ENCODE assay signal across 29 cellular contexts in genomic region chr5:95967236-95967635, GRCh38. TPM values are rescaled to one million over a fixed set of nuclear protein-coding genes. Genes with fewer than 3 reads are reported as not detected.
DNase-seq lines count a peak whose midpoint lies in the region; ATAC-seq, FAIRE-seq and TF ChIP-seq lines count a peak whose summit lies in the region.
"Had no signal": no experiment of that assay in that cellular context is flagged by ENCODE, and none has a peak within 500 bp of the region (broad histone marks: within the 10 kb centered on the region; RNA-seq: fewer than 3 reads in every experiment).

No MANE protein-coding gene starts in this region.

- H3K9ac ChIP-seq in mesendoderm (ENCODE audit: low read length), result no peak overlapping the region
- H3K9ac ChIP-seq: BLaER1; BLaER1 treated with 17β-estradiol and CSF1 and Interleukin-3, amounts not matched to agents 10 nM and 100 nM had no signal

- WGBS in A549 (ENCODE audit: missing lambda C conversion rate), result 97% methylated on average over 1 of the region's 1 CpG
- WGBS in mesendoderm (ENCODE audit: extremely low coverage, insufficient coverage, low lambda C conversion rate), result no CpG with 5 or more reads among the region's 1 CpG

- no peaks in the 10 kb centered on the region for H3K79me1 ChIP-seq in mesendoderm (ENCODE audit: low read length)

- no peak overlapping the region for H4K5ac ChIP-seq in mesendoderm (ENCODE audit: low read length)

- no peak for TF ChIP-seq EP300 in A549 (IDR thresholded peaks at IDR 0.05)

- H2AK5ac ChIP-seq in mesendoderm (ENCODE audit: low read length), result no peak overlapping the region

- POLR2A ChIA-PET in A549 (lab: Yijun Ruan, JAX) (no interaction called here), HEK293 (lab: Yijun Ruan, JAX) (no interaction called here)

- H4K8ac ChIP-seq in mesendoderm (ENCODE audit: low read depth, low read length), result no peak overlapping the region

- peak overlapping the region; percentile 64 for H2BK15ac ChIP-seq in mesendoderm (replicated peaks; ENCODE audit: low read depth)

- H3K36me3 ChIP-seq in HEK293 (ENCODE audit: control insufficient read depth in 2 of 2, insufficient read depth in 1 of 2, low read length in 2 of 2) (no peaks in the 10 kb centered on the region), mesendoderm (ENCODE audit: control insufficient read depth, insufficient read depth, low read length) (no peaks in the 10 kb centered on the region)
- H3K36me3 ChIP-seq: BE2C; BLaER1; BLaER1 treated with 17β-estradiol and CSF1 and Interleukin-3, amounts not matched to agents 10 nM and 100 nM had no signal

- no peak overlapping the region for H3K4me2 ChIP-seq in A549
- no peak overlapping the region for H3K4me2 ChIP-seq in mesendoderm (ENCODE audit: low read length)
- H3K4me2 ChIP-seq: BLaER1; BLaER1 treated with 17β-estradiol and CSF1 and Interleukin-3, amounts not matched to agents 10 nM and 100 nM had no signal

- TF ChIP-seq POLR2A in A549 (IDR thresholded peaks at IDR 0.05; ENCODE audit: low read length), result no peak

- no peaks in the 10 kb centered on the region for H3K9me3 ChIP-seq in A549
- H3K9me3 ChIP-seq in HEK293 (ENCODE audit: control insufficient read depth, insufficient read depth, low read depth, low read length), result no peaks in the 10 kb centered on the region
- H3K9me3 ChIP-seq: BE2C, BLaER1, Caco-2 had no signal

- no peak overlapping the region for H2BK5ac ChIP-seq in mesendoderm (ENCODE audit: low read length)

- H3K4me1 ChIP-seq in A549 (peaks cover 23% of the 10 kb centered on the region), HEK293 (ENCODE audit: control insufficient read depth, insufficient read depth, low read length) (peaks cover 4% of the 10 kb centered on the region; the same call in 1 of the 2 replicates), mesendoderm (ENCODE audit: control insufficient read depth, low read depth, low read length) (peaks cover 3% of the 10 kb centered on the region)
- H3K4me1 ChIP-seq: BE2C had no signal

- H3K23ac ChIP-seq in mesendoderm (ENCODE audit: low read length), result no peak overlapping the region

- no peak for FAIRE-seq in A549 (lab: Jason Lieb, UNC)
- FAIRE-seq: A204.1, D721Med had no signal

- no peak overlapping the region for H3K4ac ChIP-seq in mesendoderm (ENCODE audit: low read depth, low read length)

- no peak overlapping the region for H3K18ac ChIP-seq in mesendoderm (ENCODE audit: low read length)

- no peak for DNase-seq in A549 (ENCODE audit: low read depth in 1 of 2, low spot score in 1 of 2)
- DNase-seq in mesendoderm, result no peak
- DNase-seq in middle frontal gyrus (ENCODE audit: extremely low spot score, low spot score), result no peak
- DNase-seq in activated gamma-delta T cell (lab: John Stamatoyannopoulos, UW), result no peak
- DNase-seq: 8988T; ACHN; AML-193; BE2C; C1 segment of cervical spinal cord; Caco-2; Calu3; CD4-positive, alpha-beta memory T cell; CD4-positive, alpha-beta T cell; CD4-positive, CD25-positive, alpha-beta regulatory T cell; CD8-positive, alpha-beta memory T cell; CD8-positive, alpha-beta T cell; COR-L47; DMS 273 treated with DMSO at 0.1 percent for 48 hours; DMS153; DMS79; DMS79 treated with DMSO at 0.1 percent for 48 hours; DND-41; EL had no signal

- CTCF ChIA-PET in A549 (lab: Yijun Ruan, JAX), result interaction anchor here (1.2 kb wide), 1 partner anchor 108 kb away, joined by 3 read pairs; no protein-coding TSS in a partner anchor
- CTCF ChIA-PET in HEK293 (lab: Yijun Ruan, JAX), result interaction anchor here (2.0 kb wide), 1 partner anchor 369 kb away, joined by 6 read pairs; no protein-coding TSS in a partner anchor

- no peak overlapping the region for H2BK120ac ChIP-seq in mesendoderm (ENCODE audit: low read depth, low read length)

- no peaks in the 10 kb centered on the region for H3K27me3 ChIP-seq in mesendoderm (ENCODE audit: insufficient read depth, low read length, poor library complexity)
- H3K27me3 ChIP-seq: BE2C; BLaER1; BLaER1 treated with 17β-estradiol and CSF1 and Interleukin-3, amounts not matched to agents 10 nM and 100 nM had no signal

- no peak for TF ChIP-seq RAD21 in A549 (conservative IDR thresholded peaks at IDR 0.05 in 1 of 2, IDR thresholded peaks at IDR 0.05 in 1 of 2)

- H3K56ac ChIP-seq in mesendoderm (ENCODE audit: low read length), result no peak overlapping the region

- H3K79me2 ChIP-seq in mesendoderm (ENCODE audit: control insufficient read depth, insufficient read depth, low read length), result no peaks in the 10 kb centered on the region

- no peak overlapping the region for H3K27ac ChIP-seq in A549
- no peak overlapping the region for H3K27ac ChIP-seq in HEK293 (ENCODE audit: extremely low read depth, low read depth, low read length)
- H3K27ac ChIP-seq in mesendoderm (ENCODE audit: low read depth, low read length), result no peak overlapping the region
- H3K27ac ChIP-seq: BLaER1; BLaER1 treated with 17β-estradiol and CSF1 and Interleukin-3, amounts not matched to agents 10 nM and 100 nM had no signal

- no peak for TF ChIP-seq CTCF in A549 (IDR thresholded peaks at IDR 0.05)
- no peak for TF ChIP-seq CTCF in HEK293 (tag by site-specific recombination; IDR thresholded peaks at IDR 0.05)

- ATAC-seq in A549 (no peak), HG03565 (IDR thresholded peaks at IDR 0.05; ENCODE audit: unreplicated experiment) (no peak)
- ATAC-seq: CD8-positive, alpha-beta T cell had no signal

- H3K4me3 ChIP-seq in A549 (no peak overlapping the region), HEK293 (ENCODE audit: low read depth, low read length) (no peak overlapping the region), mesendoderm (ENCODE audit: low read length) (no peak overlapping the region)
- H3K4me3 ChIP-seq: BLaER1; BLaER1 treated with 17β-estradiol and CSF1 and Interleukin-3, amounts not matched to agents 10 nM and 100 nM had no signal

TF ChIP-seq in A549, 52 proteins besides CTCF, POLR2A, EP300 and RAD21:
- TF ChIP-seq HES2 (IDR thresholded peaks at IDR 0.05) (no peak), ZC3H11A (IDR thresholded peaks at IDR 0.05) (peak; percentile 38), POLR2AphosphoS2 (conservative IDR thresholded peaks at IDR 0.05; ENCODE audit: low read length) (no peak)

TF ChIP-seq in HEK293, 187 proteins besides CTCF, POLR2A, EP300 and RAD21 (continues in another document):
- TF ChIP-seq RBAK (tag by site-specific recombination; IDR thresholded peaks at IDR 0.05) (0 out of 2 replicates have a peak, but pooled peaks have one; percentile 31), ZNF677 (tag by site-specific recombination; IDR thresholded peaks at IDR 0.05) (no peak), ZNF621 (tag by site-specific recombination; IDR thresholded peaks at IDR 0.05) (no peak), ZNF623 (tag by site-specific recombination; IDR thresholded peaks at IDR 0.05) (peak; percentile 67), ZNF433 (tag by site-specific recombination; IDR thresholded peaks at IDR 0.05; ENCODE audit: low read depth) (peak; percentile 73), FEZF1 (tag by site-specific recombination; IDR thresholded peaks at IDR 0.05) (no peak), ZNF354C (tag by site-specific recombination; IDR thresholded peaks at IDR 0.05; ENCODE audit: borderline replicate concordance, low read depth) (no peak), ZNF404 (tag by site-specific recombination; IDR thresholded peaks at IDR 0.05) (no peak), ZNF341 (tag by site-specific recombination; IDR thresholded peaks at IDR 0.05; ENCODE audit: low read depth) (0 out of 2 replicates have a peak, but pooled peaks have one; percentile 19), ZNF629 (tag by site-specific recombination; IDR thresholded peaks at IDR 0.05) (no peak), ZSCAN18 (tag by site-specific recombination; IDR thresholded peaks at IDR 0.05) (no peak), ZNF148 (tag by site-specific recombination; IDR thresholded peaks at IDR 0.05; ENCODE audit: borderline replicate concordance) (no peak), SCRT1 (tag by site-specific recombination; IDR thresholded peaks at IDR 0.05; ENCODE audit: borderline replicate concordance) (no peak), ZNF785 (tag by site-specific recombination; IDR thresholded peaks at IDR 0.05) (no peak), ZNF558 (tag by site-specific recombination; IDR thresholded peaks at IDR 0.05) (0 out of 2 replicates have a peak, but pooled peaks have one; percentile 59)

RNA-seq across cellular contexts. Expression of gene ELL2, which starts 5.6 kb away (rescaled TPM):
- 23.8 and 24.2 TPM in 2 replicates for polyA plus RNA-seq in A549 (2011; rRNA removed)
- polyA plus RNA-seq in A549 (2012; cell fraction: cytosol; rRNA removed), result 3.8 and 4.0 TPM in 2 replicates
- 3.5 and 4.9 TPM in 2 replicates for polyA plus RNA-seq in A549 (2012; cell fraction: nucleus; rRNA removed)
- polyA plus RNA-seq in A549 (2017; fragmentation: RNase III; extraction: RNeasy Plus Mini Kit Qiagen cat#74134 plus additional on column Dnase treatment), result 9.7 to 12.5 TPM (median 11.8 TPM) in 3 replicates
- 25.5 and 26.9 TPM in 2 replicates for polyA minus RNA-seq in A549 (2011; rRNA and poly(A)+ RNA removed)
- polyA plus RNA-seq in mesendoderm (2013, experiment 1 of 2), result 43.9 TPM
- polyA plus RNA-seq in mesendoderm (2013, experiment 2 of 2), result 43.6 TPM

Comparison
In these comparisons a context has a peak if more than half of its experiments do, and no peak if none do; other contexts are left out.
1. Of the 5 proteins assayed by ChIP-seq in both HEK293 and A549: peak only in HEK293: REST; only in A549: none; in both: none; in neither: 4.